In genomic region chr10:108544500-108545120, GRCh38 we compare ENCODE assay signal across 8 cellular contexts.
DNase-seq lines count a peak whose midpoint lies in the region; ATAC-seq, FAIRE-seq and TF ChIP-seq lines count a peak whose summit lies in the region.

No MANE protein-coding gene starts in this region.

- no peaks in the 10 kb centered on the region for H3K27me3 Mint-ChIP-seq in activated CD4-positive, alpha-beta T cell treated with anti-CD3 and anti-CD28 coated beads for 36 hours
- H3K27me3 Mint-ChIP-seq in endodermal cell (ENCODE audit: insufficient read depth): peaks cover 8% of the 10 kb centered on the region

- no peaks in the 10 kb centered on the region for H3K4me1 ChIP-seq in endodermal cell (ENCODE audit: control insufficient read depth, insufficient read depth, low read length)

- CTCF ChIA-PET in activated CD4-positive, alpha-beta T cell treated with anti-CD3 and anti-CD28 coated beads for 36 hours (lab: Charles Lee): no interaction called here

- H3K27ac Mint-ChIP-seq in activated CD4-positive, alpha-beta T cell treated with anti-CD3 and anti-CD28 coated beads for 36 hours: no peak overlapping the region
- H3K27ac Mint-ChIP-seq in endodermal cell: no peak overlapping the region

- 40 to 45% methylated on average over 4 to 9 of the region's 10 CpGs for WGBS in endodermal cell (ENCODE audit: insufficient coverage in 1 of 2, insufficient read length in 1 of 2), 2 experiments

- H3K9me3 Mint-ChIP-seq in activated CD4-positive, alpha-beta T cell treated with anti-CD3 and anti-CD28 coated beads for 36 hours (ENCODE audit: low read depth): no peaks in the 10 kb centered on the region
- no peaks in the 10 kb centered on the region for H3K9me3 Mint-ChIP-seq in endodermal cell

- H3K36me3 ChIP-seq in endodermal cell (ENCODE audit: control insufficient read depth, insufficient read depth, low read length): no peaks in the 10 kb centered on the region

- DNase-seq in activated CD4-positive, alpha-beta T cell treated with anti-CD3 and anti-CD28 coated beads for 36 hours: peak; percentile 67
- no peak for DNase-seq in activated CD4-positive, alpha-beta T cell treated with anti-CD3 and anti-CD28 coated beads, Interleukin-2, amount 50 U/mL, for 1 hour
- DNase-seq in HTR-8/SVneo (ENCODE audit: insufficient read length, low spot score) (peak; percentile 2), SHP77 (lab: John Stamatoyannopoulos, UW) (peak; percentile 40 to 69), endodermal cell (peak; percentile 90), midbrain (lab: John Stamatoyannopoulos, UW) (peak; percentile 50), ureter (ENCODE audit: low spot score) (peak; percentile 53)

- POLR2A ChIA-PET in activated CD4-positive, alpha-beta T cell treated with anti-CD3 and anti-CD28 coated beads for 36 hours (lab: Charles Lee): no interaction called here

- no peak overlapping the region for H3K4me3 Mint-ChIP-seq in activated CD4-positive, alpha-beta T cell treated with anti-CD3 and anti-CD28 coated beads for 36 hours
- H3K4me3 Mint-ChIP-seq in endodermal cell: no peak overlapping the region

- ATAC-seq in activated CD4-positive, alpha-beta T cell treated with anti-CD3 and anti-CD28 coated beads for 36 hours: peak; percentile 42
- ATAC-seq in GM21529 (IDR thresholded peaks at IDR 0.05; ENCODE audit: unreplicated experiment): peak; percentile 79

- intact Hi-C loops in activated CD4-positive, alpha-beta T cell treated with anti-CD3 and anti-CD28 coated beads for 36 hours (cut with DNase I, micrococcal nuclease): loop anchor here (1.0 to 10.0 kb wide), 3 partner anchors 1836 to 1919 kb away; no protein-coding TSS in a partner anchor

- H3K9me3 ChIP-seq in endodermal cell (ENCODE audit: control insufficient read depth, low read length): peaks cover 6% of the 10 kb centered on the region

- H3K36me3 Mint-ChIP-seq in activated CD4-positive, alpha-beta T cell treated with anti-CD3 and anti-CD28 coated beads for 36 hours (ENCODE audit: low read depth): no peaks in the 10 kb centered on the region
- H3K36me3 Mint-ChIP-seq in endodermal cell (ENCODE audit: low read depth): no peaks in the 10 kb centered on the region

- H3K4me1 Mint-ChIP-seq in activated CD4-positive, alpha-beta T cell treated with anti-CD3 and anti-CD28 coated beads for 36 hours: no peaks in the 10 kb centered on the region
- H3K4me1 Mint-ChIP-seq in endodermal cell: no peaks in the 10 kb centered on the region

- no peaks in the 10 kb centered on the region for H3K27me3 ChIP-seq in endodermal cell (ENCODE audit: control insufficient read depth, insufficient read depth, low read length, poor library complexity, severe bottlenecking)

- H3K27ac ChIP-seq in endodermal cell (ENCODE audit: low read depth, low read length): no peak overlapping the region

- no peak overlapping the region for H3K4me3 ChIP-seq in endodermal cell (ENCODE audit: low read length)

- FAIRE-seq in HTR-8/SVneo (lab: Jason Lieb, UNC): no peak

- peak; percentile 97 for TF ChIP-seq CTCF in endodermal cell (conservative IDR thresholded peaks at IDR 0.05)

- H3K9ac ChIP-seq in endodermal cell (ENCODE audit: extremely low read depth, low read length, poor library complexity, severe bottlenecking): no peak overlapping the region
